In the genomic region with DNA sequence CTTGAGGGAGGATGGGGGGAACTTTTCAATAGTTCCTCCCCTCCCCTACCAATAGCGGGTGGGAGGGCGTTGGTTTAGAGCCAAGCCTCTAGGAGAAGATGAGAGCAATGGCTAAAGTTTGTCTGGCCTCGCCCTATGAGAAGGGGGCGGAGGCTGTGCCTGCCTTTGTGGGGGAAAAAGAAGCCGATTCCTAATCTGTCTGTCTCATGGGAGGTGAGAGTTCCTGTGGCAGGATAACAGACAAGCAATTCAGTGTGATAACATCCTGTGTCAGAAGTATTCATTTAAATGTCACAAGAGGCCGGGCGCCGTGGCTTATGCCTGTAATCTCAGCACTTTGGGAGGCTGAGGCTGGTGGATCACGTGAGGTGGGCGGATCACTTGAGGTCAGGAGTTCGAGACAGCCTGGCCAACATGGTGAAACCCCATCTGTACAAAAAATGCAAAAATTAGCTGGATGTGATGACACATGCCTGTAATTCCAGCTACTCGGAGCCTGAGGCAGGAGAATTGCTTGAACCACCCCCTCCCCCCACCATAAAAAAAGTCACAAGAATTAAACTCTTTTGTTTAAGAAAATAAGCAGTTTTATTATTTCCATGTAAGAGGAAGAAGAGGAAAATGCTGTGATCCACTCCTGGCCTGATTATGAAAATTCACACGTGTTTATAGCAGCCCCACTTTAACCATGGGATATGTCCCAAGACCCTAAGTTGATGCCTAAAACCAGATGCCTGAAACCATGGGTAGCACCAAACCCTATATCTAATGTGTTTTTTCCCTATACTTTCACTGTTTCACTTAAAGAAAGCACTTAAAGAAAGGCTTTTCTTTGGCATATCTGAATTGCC, we compare ENCODE assay signal across 8 cellular contexts.
DNase-seq lines count a peak whose midpoint lies in the region; ATAC-seq and TF ChIP-seq lines count a peak whose summit lies in the region.

No MANE protein-coding gene starts in this region.

- no peak overlapping the region for H3K9ac ChIP-seq in iPS-15b (ENCODE audit: low read depth, low read length)

- TF ChIP-seq CTCF in GM10248 (IDR thresholded peaks at IDR 0.05; ENCODE audit: control extremely low read depth, extremely low read depth, low read depth, missing control alignments): no peak

- DNase-seq in GM10248 (ENCODE audit: extremely low spot score) (peak; percentile 50), SW480 (ENCODE audit: low spot score) (peak; percentile 83), NCI-H345 (lab: John Stamatoyannopoulos, UW) (no peak)
- DNase-seq in activated naive CD8-positive, alpha-beta T cell treated with anti-CD3 and anti-CD28 coated beads, Interleukin-2, amount 50 U/mL, for 24 hours: peak; percentile 91
- peak; percentile 77 to 90 for DNase-seq in stimulated activated CD4-positive, alpha-beta T cell treated with anti-CD3 and anti-CD28 coated beads, Interleukin-12 subunit alpha, Interleukin-12 subunit beta, amount 100 ng/mL, for 24 hours (ENCODE audit: low read depth in 2 of 2)

- ATAC-seq in HG03066 (IDR thresholded peaks at IDR 0.05; ENCODE audit: low read depth, unreplicated experiment) (peak; percentile 55), HG03025 (IDR thresholded peaks at IDR 0.05; ENCODE audit: low FRiP score, unreplicated experiment) (no peak)
- peak; percentile 70 for ATAC-seq in activated naive CD8-positive, alpha-beta T cell treated with anti-CD3 and anti-CD28 coated beads, Interleukin-2, amount 50 U/mL, for 24 hours

- peaks cover 74% of the 10 kb centered on the region for H3K4me1 Mint-ChIP-seq in activated naive CD8-positive, alpha-beta T cell treated with anti-CD3 and anti-CD28 coated beads, Interleukin-2, amount 50 U/mL, for 24 hours

- H3K4me3 ChIP-seq in iPS-15b (ENCODE audit: low read depth, low read length): peak overlapping the region; percentile 78

- H3K27me3 Mint-ChIP-seq in activated naive CD8-positive, alpha-beta T cell treated with anti-CD3 and anti-CD28 coated beads, Interleukin-2, amount 50 U/mL, for 24 hours: no peaks in the 10 kb centered on the region

- no peaks in the 10 kb centered on the region for H3K36me3 ChIP-seq in iPS-15b (ENCODE audit: control insufficient read depth, insufficient read depth, low read length)

- H3K27me3 ChIP-seq in iPS-15b (ENCODE audit: control insufficient read depth, insufficient read depth, low read length): peaks cover 5% of the 10 kb centered on the region

- H3K4me1 ChIP-seq in iPS-15b (ENCODE audit: control insufficient read depth, insufficient read depth, low read length): peaks cover 12% of the 10 kb centered on the region

- no peaks in the 10 kb centered on the region for H3K9me3 Mint-ChIP-seq in activated naive CD8-positive, alpha-beta T cell treated with anti-CD3 and anti-CD28 coated beads, Interleukin-2, amount 50 U/mL, for 24 hours

- peak overlapping the region; percentile 83 for H3K4me3 Mint-ChIP-seq in activated naive CD8-positive, alpha-beta T cell treated with anti-CD3 and anti-CD28 coated beads, Interleukin-2, amount 50 U/mL, for 24 hours

- CTCF ChIA-PET in GM10248 (lab: Yijun Ruan, JAX): no interaction called here

- POLR2A ChIA-PET in GM10248 (lab: Yijun Ruan, JAX): interaction anchor here (0.6 kb wide), 1 partner anchor 132 kb away, joined by 3 read pairs; no protein-coding TSS in a partner anchor

- no peaks in the 10 kb centered on the region for H3K9me3 ChIP-seq in iPS-15b (ENCODE audit: control insufficient read depth, insufficient read depth, low read length)

- H3K27ac Mint-ChIP-seq in activated naive CD8-positive, alpha-beta T cell treated with anti-CD3 and anti-CD28 coated beads, Interleukin-2, amount 50 U/mL, for 24 hours: peak overlapping the region; percentile 94

- peaks cover 20% of the 10 kb centered on the region for H3K36me3 Mint-ChIP-seq in activated naive CD8-positive, alpha-beta T cell treated with anti-CD3 and anti-CD28 coated beads, Interleukin-2, amount 50 U/mL, for 24 hours (ENCODE audit: low read depth)
